Comparison of ENCODE assay signal across 1 cellular context in genomic region chr19:4916292-4917082, GRCh38.
A peak's percentile ranks its signal among the peaks of the same experiment; 100 is the strongest.
TF ChIP-seq lines count a peak whose summit lies in the region.

No MANE protein-coding gene starts in this region.

TF ChIP-seq in GM12878, 131 proteins besides CTCF, POLR2A, EP300 and RAD21 (continues in another document):
- TF ChIP-seq NR2C2 (IDR thresholded peaks at IDR 0.05; ENCODE audit: borderline replicate concordance, control insufficient read depth, insufficient read length, low read depth), result no peak
- no peak for TF ChIP-seq NFIC (IDR thresholded peaks at IDR 0.05; ENCODE audit: low read depth, low read length)
- TF ChIP-seq DPF2 (IDR thresholded peaks at IDR 0.05), result no peak
- TF ChIP-seq MYC (IDR thresholded peaks at IDR 0.05; ENCODE audit: insufficient read depth, insufficient read length, insufficient replicate concordance, low read length, severe bottlenecking), result no peak
- TF ChIP-seq IKZF2 (IDR thresholded peaks at IDR 0.05), result peak; percentile 18 to 25; a peak in 2 of 4 replicates
- TF ChIP-seq FOXK2 (IDR thresholded peaks at IDR 0.05), result no peak
- TF ChIP-seq BRCA1 (IDR thresholded peaks at IDR 0.05; ENCODE audit: low read depth, low read length), result no peak
- TF ChIP-seq SREBF1 (IDR thresholded peaks at IDR 0.05; ENCODE audit: low read length), result no peak
- TF ChIP-seq SMAD5 (IDR thresholded peaks at IDR 0.05; ENCODE audit: low read depth), result no peak
- TF ChIP-seq, protein P1, sequence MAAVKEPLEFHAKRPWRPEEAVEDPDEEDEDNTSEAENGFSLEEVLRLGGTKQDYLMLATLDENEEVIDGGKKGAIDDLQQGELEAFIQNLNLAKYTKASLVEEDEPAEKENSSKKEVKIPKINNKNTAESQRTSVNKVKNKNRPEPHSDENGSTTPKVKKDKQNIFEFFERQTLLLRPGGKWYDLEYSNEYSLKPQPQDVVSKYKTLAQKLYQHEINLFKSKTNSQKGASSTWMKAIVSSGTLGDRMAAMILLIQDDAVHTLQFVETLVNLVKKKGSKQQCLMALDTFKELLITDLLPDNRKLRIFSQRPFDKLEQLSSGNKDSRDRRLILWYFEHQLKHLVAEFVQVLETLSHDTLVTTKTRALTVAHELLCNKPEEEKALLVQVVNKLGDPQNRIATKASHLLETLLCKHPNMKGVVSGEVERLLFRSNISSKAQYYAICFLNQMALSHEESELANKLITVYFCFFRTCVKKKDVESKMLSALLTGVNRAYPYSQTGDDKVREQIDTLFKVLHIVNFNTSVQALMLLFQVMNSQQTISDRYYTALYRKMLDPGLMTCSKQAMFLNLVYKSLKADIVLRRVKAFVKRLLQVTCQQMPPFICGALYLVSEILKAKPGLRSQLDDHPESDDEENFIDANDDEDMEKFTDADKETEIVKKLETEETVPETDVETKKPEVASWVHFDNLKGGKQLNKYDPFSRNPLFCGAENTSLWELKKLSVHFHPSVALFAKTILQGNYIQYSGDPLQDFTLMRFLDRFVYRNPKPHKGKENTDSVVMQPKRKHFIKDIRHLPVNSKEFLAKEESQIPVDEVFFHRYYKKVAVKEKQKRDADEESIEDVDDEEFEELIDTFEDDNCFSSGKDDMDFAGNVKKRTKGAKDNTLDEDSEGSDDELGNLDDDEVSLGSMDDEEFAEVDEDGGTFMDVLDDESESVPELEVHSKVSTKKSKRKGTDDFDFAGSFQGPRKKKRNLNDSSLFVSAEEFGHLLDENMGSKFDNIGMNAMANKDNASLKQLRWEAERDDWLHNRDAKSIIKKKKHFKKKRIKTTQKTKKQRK (IDR thresholded peaks at IDR 0.05; ENCODE audit: low read depth, low read length), result no peak
- TF ChIP-seq, protein P2, sequence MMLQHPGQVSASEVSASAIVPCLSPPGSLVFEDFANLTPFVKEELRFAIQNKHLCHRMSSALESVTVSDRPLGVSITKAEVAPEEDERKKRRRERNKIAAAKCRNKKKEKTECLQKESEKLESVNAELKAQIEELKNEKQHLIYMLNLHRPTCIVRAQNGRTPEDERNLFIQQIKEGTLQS (IDR thresholded peaks at IDR 0.05; ENCODE audit: borderline replicate concordance, extremely low read depth, low read depth, low read length), result no peak
- TF ChIP-seq, protein P3, sequence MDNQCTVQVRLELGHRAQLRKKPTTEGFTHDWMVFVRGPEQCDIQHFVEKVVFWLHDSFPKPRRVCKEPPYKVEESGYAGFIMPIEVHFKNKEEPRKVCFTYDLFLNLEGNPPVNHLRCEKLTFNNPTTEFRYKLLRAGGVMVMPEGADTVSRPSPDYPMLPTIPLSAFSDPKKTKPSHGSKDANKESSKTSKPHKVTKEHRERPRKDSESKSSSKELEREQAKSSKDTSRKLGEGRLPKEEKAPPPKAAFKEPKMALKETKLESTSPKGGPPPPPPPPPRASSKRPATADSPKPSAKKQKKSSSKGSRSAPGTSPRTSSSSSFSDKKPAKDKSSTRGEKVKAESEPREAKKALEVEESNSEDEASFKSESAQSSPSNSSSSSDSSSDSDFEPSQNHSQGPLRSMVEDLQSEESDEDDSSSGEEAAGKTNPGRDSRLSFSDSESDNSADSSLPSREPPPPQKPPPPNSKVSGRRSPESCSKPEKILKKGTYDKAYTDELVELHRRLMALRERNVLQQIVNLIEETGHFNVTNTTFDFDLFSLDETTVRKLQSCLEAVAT (IDR thresholded peaks at IDR 0.05), result peak; percentile 75; the same call in 1 of the 2 replicates
- peak; percentile 68; the same call in 1 of the 2 replicates for TF ChIP-seq YY1 (IDR thresholded peaks at IDR 0.05; ENCODE audit: low read depth, low read length)
- TF ChIP-seq, protein P4, sequence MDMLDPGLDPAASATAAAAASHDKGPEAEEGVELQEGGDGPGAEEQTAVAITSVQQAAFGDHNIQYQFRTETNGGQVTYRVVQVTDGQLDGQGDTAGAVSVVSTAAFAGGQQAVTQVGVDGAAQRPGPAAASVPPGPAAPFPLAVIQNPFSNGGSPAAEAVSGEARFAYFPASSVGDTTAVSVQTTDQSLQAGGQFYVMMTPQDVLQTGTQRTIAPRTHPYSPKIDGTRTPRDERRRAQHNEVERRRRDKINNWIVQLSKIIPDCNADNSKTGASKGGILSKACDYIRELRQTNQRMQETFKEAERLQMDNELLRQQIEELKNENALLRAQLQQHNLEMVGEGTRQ (IDR thresholded peaks at IDR 0.05; ENCODE audit: borderline replicate concordance, low read depth, low read length), result no peak
- TF ChIP-seq MTA3 (IDR thresholded peaks at IDR 0.05; ENCODE audit: borderline replicate concordance, low read length), result no peak
- TF ChIP-seq TCF7 (IDR thresholded peaks at IDR 0.05; ENCODE audit: borderline replicate concordance), result no peak
- TF ChIP-seq, protein P5, sequence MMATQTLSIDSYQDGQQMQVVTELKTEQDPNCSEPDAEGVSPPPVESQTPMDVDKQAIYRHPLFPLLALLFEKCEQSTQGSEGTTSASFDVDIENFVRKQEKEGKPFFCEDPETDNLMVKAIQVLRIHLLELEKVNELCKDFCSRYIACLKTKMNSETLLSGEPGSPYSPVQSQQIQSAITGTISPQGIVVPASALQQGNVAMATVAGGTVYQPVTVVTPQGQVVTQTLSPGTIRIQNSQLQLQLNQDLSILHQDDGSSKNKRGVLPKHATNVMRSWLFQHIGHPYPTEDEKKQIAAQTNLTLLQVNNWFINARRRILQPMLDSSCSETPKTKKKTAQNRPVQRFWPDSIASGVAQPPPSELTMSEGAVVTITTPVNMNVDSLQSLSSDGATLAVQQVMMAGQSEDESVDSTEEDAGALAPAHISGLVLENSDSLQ (IDR thresholded peaks at IDR 0.05), result no peak
- no peak for TF ChIP-seq MEF2A (IDR thresholded peaks at IDR 0.05; ENCODE audit: insufficient read depth, low read depth, low read length)
- TF ChIP-seq POU2F2 (IDR thresholded peaks at IDR 0.05; ENCODE audit: borderline replicate concordance, low read depth, low read length), result no peak
- no peak for TF ChIP-seq CREB1 (IDR thresholded peaks at IDR 0.05; ENCODE audit: low read depth)
- TF ChIP-seq, protein P6, sequence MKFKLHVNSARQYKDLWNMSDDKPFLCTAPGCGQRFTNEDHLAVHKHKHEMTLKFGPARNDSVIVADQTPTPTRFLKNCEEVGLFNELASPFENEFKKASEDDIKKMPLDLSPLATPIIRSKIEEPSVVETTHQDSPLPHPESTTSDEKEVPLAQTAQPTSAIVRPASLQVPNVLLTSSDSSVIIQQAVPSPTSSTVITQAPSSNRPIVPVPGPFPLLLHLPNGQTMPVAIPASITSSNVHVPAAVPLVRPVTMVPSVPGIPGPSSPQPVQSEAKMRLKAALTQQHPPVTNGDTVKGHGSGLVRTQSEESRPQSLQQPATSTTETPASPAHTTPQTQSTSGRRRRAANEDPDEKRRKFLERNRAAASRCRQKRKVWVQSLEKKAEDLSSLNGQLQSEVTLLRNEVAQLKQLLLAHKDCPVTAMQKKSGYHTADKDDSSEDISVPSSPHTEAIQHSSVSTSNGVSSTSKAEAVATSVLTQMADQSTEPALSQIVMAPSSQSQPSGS (IDR thresholded peaks at IDR 0.05; ENCODE audit: low read length), result no peak
- no peak for TF ChIP-seq SMARCA5 (IDR thresholded peaks at IDR 0.05)
- 0 out of 2 replicates have a peak, but pooled peaks have one; percentile 6 for TF ChIP-seq IRF4 (IDR thresholded peaks at IDR 0.05; ENCODE audit: low read depth, low read length)
- TF ChIP-seq HDGF (IDR thresholded peaks at IDR 0.05), result no peak
- TF ChIP-seq YBX1 (IDR thresholded peaks at IDR 0.05), result no peak
- TF ChIP-seq, protein P7, sequence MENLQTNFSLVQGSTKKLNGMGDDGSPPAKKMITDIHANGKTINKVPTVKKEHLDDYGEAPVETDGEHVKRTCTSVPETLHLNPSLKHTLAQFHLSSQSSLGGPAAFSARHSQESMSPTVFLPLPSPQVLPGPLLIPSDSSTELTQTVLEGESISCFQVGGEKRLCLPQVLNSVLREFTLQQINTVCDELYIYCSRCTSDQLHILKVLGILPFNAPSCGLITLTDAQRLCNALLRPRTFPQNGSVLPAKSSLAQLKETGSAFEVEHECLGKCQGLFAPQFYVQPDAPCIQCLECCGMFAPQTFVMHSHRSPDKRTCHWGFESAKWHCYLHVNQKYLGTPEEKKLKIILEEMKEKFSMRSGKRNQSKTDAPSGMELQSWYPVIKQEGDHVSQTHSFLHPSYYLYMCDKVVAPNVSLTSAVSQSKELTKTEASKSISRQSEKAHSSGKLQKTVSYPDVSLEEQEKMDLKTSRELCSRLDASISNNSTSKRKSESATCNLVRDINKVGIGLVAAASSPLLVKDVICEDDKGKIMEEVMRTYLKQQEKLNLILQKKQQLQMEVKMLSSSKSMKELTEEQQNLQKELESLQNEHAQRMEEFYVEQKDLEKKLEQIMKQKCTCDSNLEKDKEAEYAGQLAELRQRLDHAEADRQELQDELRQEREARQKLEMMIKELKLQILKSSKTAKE (IDR thresholded peaks at IDR 0.05; ENCODE audit: low read depth, poor library complexity, severe bottlenecking), result no peak
- 0 out of 2 replicates have a peak, but pooled peaks have one; percentile 5 for TF ChIP-seq RUNX3 (IDR thresholded peaks at IDR 0.05; ENCODE audit: low read length)
- no peak for TF ChIP-seq CBX5 (IDR thresholded peaks at IDR 0.05; ENCODE audit: low read depth)
- TF ChIP-seq KDM1A (IDR thresholded peaks at IDR 0.05; ENCODE audit: borderline replicate concordance), result no peak
- no peak for TF ChIP-seq KLF5 (IDR thresholded peaks at IDR 0.05; ENCODE audit: partially characterized antibody)
- no peak for TF ChIP-seq FOS (IDR thresholded peaks at IDR 0.05; ENCODE audit: borderline replicate concordance, extremely low read depth, insufficient read length)
- no peak for TF ChIP-seq ZBTB40 (IDR thresholded peaks at IDR 0.05; ENCODE audit: borderline replicate concordance)
- TF ChIP-seq ATF7 (IDR thresholded peaks at IDR 0.05; ENCODE audit: low read depth), result no peak
- TF ChIP-seq SIX5 (IDR thresholded peaks at IDR 0.05; ENCODE audit: low read depth, low read length, severe bottlenecking), result no peak
- TF ChIP-seq STAT3 (IDR thresholded peaks at IDR 0.05; ENCODE audit: low read depth, low read length), result no peak
- TF ChIP-seq ZNF592 (IDR thresholded peaks at IDR 0.05), result no peak
- TF ChIP-seq POLR2AphosphoS2 (IDR thresholded peaks at IDR 0.05; ENCODE audit: low read depth, low read length), result no peak
- TF ChIP-seq IKZF1 (conservative IDR thresholded peaks at IDR 0.05), result peak; percentile 47
- no peak for TF ChIP-seq ZNF622 (IDR thresholded peaks at IDR 0.05)
- no peak for TF ChIP-seq NBN (IDR thresholded peaks at IDR 0.05)
